31 cellular contexts compared by ENCODE assay signal in genomic region chr22:45958971-45959370, GRCh38. TPM values are rescaled to one million over a fixed set of nuclear protein-coding genes. Genes with fewer than 3 reads are reported as not detected.
DNase-seq lines count a peak whose midpoint lies in the region; ATAC-seq, FAIRE-seq and TF ChIP-seq lines count a peak whose summit lies in the region.
"Had no signal": no experiment of that assay in that cellular context is flagged by ENCODE, and none has a peak within 500 bp of the region (broad histone marks: within the 10 kb centered on the region; RNA-seq: fewer than 3 reads in every experiment).

No MANE protein-coding gene starts in this region.

- no peak overlapping the region for H3K18ac ChIP-seq in H1 (ENCODE audit: extremely low read depth, low read length)
- no peak overlapping the region for H3K18ac ChIP-seq in trophoblast cell (ENCODE audit: low read length)

- no peak overlapping the region for H3K56ac ChIP-seq in H1 (replicated peaks; ENCODE audit: insufficient read length, low read depth, low read length)

- no peaks in the 10 kb centered on the region for H3K36me3 ChIP-seq in NT2/D1 (ENCODE audit: insufficient read depth, insufficient read length, low read length)
- no peaks in the 10 kb centered on the region for H3K36me3 ChIP-seq in H1 (ENCODE audit: control insufficient read depth in 2 of 4, insufficient read depth in 4 of 4, low read length in 3 of 4)
- no peaks in the 10 kb centered on the region for H3K36me3 ChIP-seq in trophoblast cell (ENCODE audit: control insufficient read depth in 1 of 2, insufficient read depth in 2 of 2, low read length in 2 of 2)
- H3K36me3 ChIP-seq: BE2C, BLaER1 had no signal

- no peak overlapping the region for H3K4me3 Mint-ChIP-seq in osteocyte (ENCODE audit: unreplicated experiment)
- H3K4me3 Mint-ChIP-seq: CD14-positive monocyte; CD4-positive, alpha-beta memory T cell; CD4-positive, CD25-positive, alpha-beta regulatory T cell; CD8-positive, alpha-beta memory T cell had no signal

- CTCF ChIA-PET in H1 (lab: Charles Lee; ENCODE audit: partially characterized antibody), result interaction anchor here (0.5 to 1.6 kb wide), 9 partner anchors 11 to 643 kb away, joined by 3 to 8 read pairs (median 4); no protein-coding TSS in a partner anchor

- H3K27me3 ChIP-seq in NT2/D1 (ENCODE audit: insufficient read depth, insufficient read length), result no peaks in the 10 kb centered on the region
- no peaks in the 10 kb centered on the region; a peak in 1 of 7 replicates for H3K27me3 ChIP-seq in H1 (replicated peaks in 1 of 4; ENCODE audit: control insufficient read depth in 3 of 4, extremely low read depth in 1 of 4, insufficient read depth in 3 of 4, low read length in 3 of 4)
- no peaks in the 10 kb centered on the region for H3K27me3 ChIP-seq in trophoblast cell (ENCODE audit: insufficient read depth, low read length)
- H3K27me3 ChIP-seq: BE2C had no signal

- peaks cover 29% of the 10 kb centered on the region for H3K4me1 Mint-ChIP-seq in osteocyte (ENCODE audit: unreplicated experiment)
- H3K4me1 Mint-ChIP-seq: CD14-positive monocyte; CD4-positive, alpha-beta memory T cell; CD4-positive, CD25-positive, alpha-beta regulatory T cell; CD8-positive, alpha-beta memory T cell had no signal

- no peak overlapping the region for H2AK5ac ChIP-seq in H1 (ENCODE audit: low read depth, low read length)
- no peak overlapping the region for H2AK5ac ChIP-seq in trophoblast cell (ENCODE audit: low read length)

- WGBS in H1 (ENCODE audit: extremely low coverage in 1 of 2, insufficient coverage in 1 of 2, insufficient read length in 1 of 2, insufficient replicate concordance in 2 of 2, low coverage in 1 of 2, low lambda C conversion rate in 2 of 2, missing lambda C conversion rate in 1 of 2), 2 experiments, result 78% methylated on average over 14 of the region's 16 CpGs; no CpG with 5 or more reads in 1 of the 2 experiments
- WGBS in trophoblast cell (ENCODE audit: extremely low coverage, insufficient coverage, insufficient read length), result no CpG with 5 or more reads among the region's 16 CpGs

- H3K27ac ChIP-seq in H1 (ENCODE audit: low read depth, low read length), result no peak overlapping the region
- no peak overlapping the region for H3K27ac ChIP-seq in trophoblast cell (ENCODE audit: low read depth, low read length)
- H3K27ac ChIP-seq: BLaER1 had no signal

- H3K23ac ChIP-seq in H1 (ENCODE audit: insufficient read length) (no peak overlapping the region), trophoblast cell (ENCODE audit: low read length) (no peak overlapping the region)

- POLR2A ChIA-PET in H1 (lab: Charles Lee; ENCODE audit: partially characterized antibody), result no interaction called here

- no peak overlapping the region for H4K5ac ChIP-seq in H1 (ENCODE audit: insufficient read length, low read depth, low read length)

- no peaks in the 10 kb centered on the region for H3K79me1 ChIP-seq in H1 (ENCODE audit: low read depth, low read length)
- peaks cover 12% of the 10 kb centered on the region for H3K79me1 ChIP-seq in trophoblast cell (ENCODE audit: low read length)

- TF ChIP-seq CTCF in H1 (IDR thresholded peaks at IDR 0.05; ENCODE audit: control extremely low read depth in 1 of 3, insufficient read depth in 1 of 3, low read depth in 1 of 3, low read length in 3 of 3) (no peak), osteocyte (IDR thresholded peaks at IDR 0.05) (no peak)

- TF ChIP-seq RAD21 in H1 (IDR thresholded peaks at IDR 0.05 in 1 of 2, conservative IDR thresholded peaks at IDR 0.05 in 1 of 2; ENCODE audit: low read depth in 2 of 2, low read length in 2 of 2), result no peak

- H2BK15ac ChIP-seq in H1 (ENCODE audit: low read length), result peak overlapping the region; percentile 31; the same call in 1 of the 2 replicates

- ATAC-seq in GM18868 (IDR thresholded peaks at IDR 0.05; ENCODE audit: unreplicated experiment), result no peak
- ATAC-seq: GM12878 had no signal

- H3K9me3 ChIP-seq in NT2/D1 (ENCODE audit: insufficient read depth, low read length) (no peaks in the 10 kb centered on the region), H1 (ENCODE audit: insufficient read depth in 2 of 2, low read depth in 1 of 2, low read length in 1 of 2) (no peaks in the 10 kb centered on the region), trophoblast cell (ENCODE audit: insufficient read depth, low read depth, low read length) (no peaks in the 10 kb centered on the region)
- H3K9me3 ChIP-seq: BE2C, BLaER1 had no signal

- no peak for TF ChIP-seq EP300 in H1 (IDR thresholded peaks at IDR 0.05; ENCODE audit: borderline replicate concordance in 1 of 2, low read depth in 2 of 2, low read length in 2 of 2)

- H3K9ac ChIP-seq in NT2/D1 (ENCODE audit: insufficient read length, low read depth) (peak overlapping the region; percentile 10), H1 (replicated peaks in 1 of 4; ENCODE audit: extremely low read depth in 1 of 4, low read depth in 3 of 4, low read length in 3 of 4) (no peak overlapping the region), trophoblast cell (ENCODE audit: low read length) (no peak overlapping the region)
- H3K9ac ChIP-seq: BLaER1 had no signal

- no peak overlapping the region for H2AFZ ChIP-seq in H1 (ENCODE audit: low read length)
- no peak overlapping the region for H2AFZ ChIP-seq in trophoblast cell (ENCODE audit: insufficient read depth, low read length, poor library complexity)

- FAIRE-seq in H1 (lab: Jason Lieb, UNC), result no peak
- FAIRE-seq: A204.1, GM12878, GM12892, GM18507, GM19239 had no signal

- peaks cover 14% of the 10 kb centered on the region for H3K4me1 ChIP-seq in NT2/D1 (ENCODE audit: insufficient read depth, insufficient read length)
- peaks cover 0 to 4% (median 2%) of the 10 kb centered on the region in 4 experiments; a peak in 4 of 7 replicates for H3K4me1 ChIP-seq in H1 (replicated peaks in 1 of 4; ENCODE audit: control insufficient read depth in 3 of 4, insufficient read depth in 4 of 4, low read length in 3 of 4)
- H3K4me1 ChIP-seq in trophoblast cell (ENCODE audit: control insufficient read depth in 1 of 2, insufficient read depth in 2 of 2, low read length in 2 of 2), result peaks cover 24 to 33% of the 10 kb centered on the region in 2 experiments
- H3K4me1 ChIP-seq: BLaER1 had no signal

- H4K8ac ChIP-seq in H1 (ENCODE audit: extremely low read depth, insufficient read depth, low read length) (no peak overlapping the region; the same call in 1 of the 2 replicates), trophoblast cell (ENCODE audit: low read depth, low read length) (no peak overlapping the region)

- no peak for DNase-seq in NT2/D1 (ENCODE audit: low read depth, low spot score)
- no peak for DNase-seq in H1 (ENCODE audit: low read depth in 1 of 2, low spot score in 2 of 2)
- no peak for DNase-seq in trophoblast cell
- DNase-seq in osteocyte (ENCODE audit: extremely low spot score, unreplicated experiment), result no peak
- DNase-seq in NCI-H187 (lab: John Stamatoyannopoulos, UW), result no peak
- no peak for DNase-seq in GM19240 (ENCODE audit: insufficient read length, low spot score)
- DNase-seq: 8988T; ACHN; BE2C; C1 segment of cervical spinal cord; CD4-positive, alpha-beta memory T cell; CD4-positive, CD25-positive, alpha-beta regulatory T cell; CD8-positive, alpha-beta memory T cell; COR-L47; DMS 273 treated with DMSO at 0.1 percent for 48 hours; DMS153; DMS53; DMS79; DND-41; EL; GDM1 had no signal

- H3K4me3 ChIP-seq in NT2/D1 (ENCODE audit: insufficient read length, low read depth) (no peak overlapping the region), H1 (ENCODE audit: extremely low read depth in 1 of 4, insufficient read depth in 2 of 4, low read depth in 3 of 4, low read length in 4 of 4) (no peak overlapping the region), trophoblast cell (ENCODE audit: low read depth, low read length) (peak overlapping the region; percentile 25)
- H3K4me3 ChIP-seq: BLaER1, GM12878 had no signal

- no peaks in the 10 kb centered on the region for H3K36me3 Mint-ChIP-seq in osteocyte (ENCODE audit: unreplicated experiment)
- H3K36me3 Mint-ChIP-seq: CD14-positive monocyte; CD4-positive, alpha-beta memory T cell; CD4-positive, CD25-positive, alpha-beta regulatory T cell; CD8-positive, alpha-beta memory T cell had no signal

- no peaks in the 10 kb centered on the region for H3K23me2 ChIP-seq in H1 (ENCODE audit: low read depth, low read length)

- H3K27me3 Mint-ChIP-seq in osteocyte (ENCODE audit: unreplicated experiment), result no peaks in the 10 kb centered on the region
- H3K27me3 Mint-ChIP-seq: CD4-positive, CD25-positive, alpha-beta regulatory T cell had no signal

- no peak overlapping the region for H3K4ac ChIP-seq in H1 (replicated peaks; ENCODE audit: insufficient read length, low read depth, low read length)
- no peak overlapping the region for H3K4ac ChIP-seq in trophoblast cell (ENCODE audit: low read depth, low read length)

- H2BK120ac ChIP-seq in H1 (replicated peaks; ENCODE audit: low read depth, low read length) (no peak overlapping the region), trophoblast cell (ENCODE audit: insufficient read depth, low read length, poor library complexity) (no peak overlapping the region)

- H3K9me3 Mint-ChIP-seq in osteocyte (ENCODE audit: unreplicated experiment), result no peaks in the 10 kb centered on the region
- H3K9me3 Mint-ChIP-seq: CD14-positive monocyte; CD4-positive, alpha-beta memory T cell; CD8-positive, alpha-beta memory T cell had no signal

- no peak overlapping the region for H4K12ac ChIP-seq in trophoblast cell (ENCODE audit: low read depth, low read length)

- H4K91ac ChIP-seq in H1 (replicated peaks; ENCODE audit: insufficient read length, low read length) (no peak overlapping the region), trophoblast cell (ENCODE audit: low read depth, low read length) (no peak overlapping the region)

- no peak overlapping the region for H2BK5ac ChIP-seq in H1 (ENCODE audit: low read depth, low read length)
- no peak overlapping the region for H2BK5ac ChIP-seq in trophoblast cell (ENCODE audit: low read depth, low read length, poor library complexity)

- H2BK12ac ChIP-seq in H1 (ENCODE audit: low read depth, low read length) (no peak overlapping the region), trophoblast cell (ENCODE audit: low read length) (no peak overlapping the region)

- H3K14ac ChIP-seq in H1 (ENCODE audit: insufficient read length), result no peak overlapping the region
- no peak overlapping the region for H3K14ac ChIP-seq in trophoblast cell (ENCODE audit: low read length)

- H4K20me1 ChIP-seq in H1 (replicated peaks in 1 of 2; ENCODE audit: control insufficient read depth in 1 of 2, insufficient read depth in 2 of 2, low read length in 2 of 2), result peaks cover 0 to 2% of the 10 kb centered on the region in 2 experiments

- no peak for TF ChIP-seq POLR2A in H1 (IDR thresholded peaks at IDR 0.05; ENCODE audit: control extremely low read depth in 1 of 2, low read depth in 2 of 2, low read length in 2 of 2)

- no peaks in the 10 kb centered on the region for H3K79me2 ChIP-seq in H1 (ENCODE audit: control insufficient read depth in 1 of 2, insufficient read depth in 2 of 2, low read length in 2 of 2)
- no peaks in the 10 kb centered on the region for H3K79me2 ChIP-seq in trophoblast cell (ENCODE audit: control insufficient read depth, insufficient read depth, low read length, poor library complexity)

- H3K27ac Mint-ChIP-seq in osteocyte (ENCODE audit: unreplicated experiment), result no peak overlapping the region
- H3K27ac Mint-ChIP-seq: CD14-positive monocyte; CD4-positive, CD25-positive, alpha-beta regulatory T cell; CD8-positive, alpha-beta memory T cell had no signal

- 0 out of 2 replicates have a peak overlapping the region, but pooled peaks have one; percentile 48 for H2BK20ac ChIP-seq in H1 (ENCODE audit: low read length)

- H3K4me2 ChIP-seq in H1 (ENCODE audit: insufficient read depth in 1 of 2, low read depth in 2 of 2, low read length in 2 of 2), result no peak overlapping the region
- no peak overlapping the region for H3K4me2 ChIP-seq in trophoblast cell (ENCODE audit: low read length)
- H3K4me2 ChIP-seq: BLaER1 had no signal

RNA-seq across cellular contexts. Expression of gene WNT7B, which starts 18.0 kb away (rescaled TPM):
- 0.13 and 0.24 TPM in 2 replicates for total RNA-seq in H1 (2021; fragmentation: NEBNext Ultra II Directional; extraction: Animal tissue kit (Norgen Biotek cat#: 25700))
- polyA plus RNA-seq in H1 (2011; rRNA removed), result 0.14 and 0.24 TPM in 2 replicates
- polyA plus RNA-seq in H1 (2011; cell fraction: cytosol; rRNA removed), result 0.12 TPM
- polyA plus RNA-seq in H1 (2011; cell fraction: nucleus; rRNA removed), result 0.27 TPM
- polyA plus RNA-seq in H1 (2012, experiment 1 of 2), result 0.14 to 0.46 TPM (median 0.23 TPM) in 4 replicates
- polyA plus RNA-seq in H1 (2012, experiment 2 of 2), result 0.29 TPM
- 0.08 TPM for polyA plus RNA-seq in H1 (2013, experiment 1 of 2)
- 0.13 TPM for polyA plus RNA-seq in H1 (2013, experiment 2 of 2)
- 0.16 and 0.17 TPM in 2 replicates for polyA minus RNA-seq in H1 (2011; rRNA and poly(A)+ RNA removed)
- polyA minus RNA-seq in H1 (2011; cell fraction: cytosol; rRNA and poly(A)+ RNA removed), result not detected
- polyA minus RNA-seq in H1 (2011; cell fraction: nucleus; rRNA and poly(A)+ RNA removed), result 0.30 TPM
- 5.9 and 6.1 TPM in 2 replicates for polyA plus RNA-seq in trophoblast cell (2013)
- 2.3 and 2.7 TPM in 2 replicates for total RNA-seq in osteocyte
- total RNA-seq: A673; CD4-positive, alpha-beta memory T cell; CD4-positive, CD25-positive, alpha-beta regulatory T cell; CD8-positive, alpha-beta memory T cell; G401; GM12878 had no signal
- polyA plus RNA-seq: CD14-positive monocyte; CD4-positive, alpha-beta memory T cell; CD4-positive, CD25-positive, alpha-beta regulatory T cell; CD8-positive, alpha-beta memory T cell had no signal
